ENCODE assay signal across 13 cellular contexts in genomic region chr11:128575174-128575955, GRCh38. TPM values are rescaled to one million over a fixed set of nuclear protein-coding genes. Genes with fewer than 3 reads are reported as not detected.
DNase-seq lines count a peak whose midpoint lies in the region; ATAC-seq and TF ChIP-seq lines count a peak whose summit lies in the region.
"Had no signal": no experiment of that assay in that cellular context is flagged by ENCODE, and none has a peak within 500 bp of the region (broad histone marks: within the 10 kb centered on the region; RNA-seq: fewer than 3 reads in every experiment).

No MANE protein-coding gene starts in this region.

- DNase-seq in CD14-positive monocyte (ENCODE audit: low spot score) (no peak), tibial nerve (ENCODE audit: low spot score in 2 of 2) (no peak)
- no peak for DNase-seq in activated naive CD8-positive, alpha-beta T cell treated with anti-CD3 and anti-CD28 coated beads for 36 hours
- DNase-seq: activated effector memory CD4-positive, alpha-beta T cell treated with anti-CD3 and anti-CD28 coated beads, Interleukin-2, amount 50 U/mL, for 16 hours; CD4-positive, alpha-beta memory T cell; NCI-H2227 treated with DMSO at 0.1 percent for 48 hours; SHP77 treated with DMSO at 0.1 percent for 48 hours; tibial artery had no signal

- TF ChIP-seq CTCF in CD14-positive monocyte (IDR thresholded peaks at IDR 0.05), result no peak
- TF ChIP-seq CTCF in nephron (IDR thresholded peaks at IDR 0.05; ENCODE audit: unreplicated experiment in 3 of 3), result no peak
- no peak for TF ChIP-seq CTCF in tibial nerve (IDR thresholded peaks at IDR 0.05)

- H3K9me3 Mint-ChIP-seq in CD14-positive monocyte (no peaks in the 10 kb centered on the region), nephron (peaks cover 4% of the 10 kb centered on the region)
- peaks cover 1% of the 10 kb centered on the region for H3K9me3 Mint-ChIP-seq in activated naive CD8-positive, alpha-beta T cell treated with anti-CD3 and anti-CD28 coated beads for 36 hours

- intact Hi-C loops in CD14-positive monocyte (cut with micrococcal nuclease), result no loop called here

- no peak overlapping the region for H3K27ac ChIP-seq in tibial nerve
- H3K27ac ChIP-seq: tibial artery had no signal

- H3K27me3 Mint-ChIP-seq in CD14-positive monocyte (ENCODE audit: low read depth in 3 of 3) (peaks cover 0 to 3% (median 0%) of the 10 kb centered on the region in 3 donors), nephron (ENCODE audit: low read depth) (peaks cover 10% of the 10 kb centered on the region)
- no peaks in the 10 kb centered on the region for H3K27me3 Mint-ChIP-seq in activated naive CD8-positive, alpha-beta T cell treated with anti-CD3 and anti-CD28 coated beads for 36 hours

- H3K36me3 Mint-ChIP-seq in CD14-positive monocyte (no peaks in the 10 kb centered on the region), nephron (ENCODE audit: low read depth) (peaks cover 19% of the 10 kb centered on the region)
- H3K36me3 Mint-ChIP-seq in activated naive CD8-positive, alpha-beta T cell treated with anti-CD3 and anti-CD28 coated beads for 36 hours, result no peaks in the 10 kb centered on the region
- H3K36me3 Mint-ChIP-seq: CD4-positive, alpha-beta memory T cell had no signal

- peaks cover 0 to 27% (median 2%) of the 10 kb centered on the region in 4 donors for H3K4me1 ChIP-seq in tibial nerve

- H3K4me1 Mint-ChIP-seq in CD14-positive monocyte (peaks cover 34% of the 10 kb centered on the region), nephron (peaks cover 41% of the 10 kb centered on the region)
- peaks cover 45% of the 10 kb centered on the region for H3K4me1 Mint-ChIP-seq in activated naive CD8-positive, alpha-beta T cell treated with anti-CD3 and anti-CD28 coated beads for 36 hours

- H3K27ac Mint-ChIP-seq in CD14-positive monocyte, result peak overlapping the region; percentile 33 to 84 (median 73)
- H3K27ac Mint-ChIP-seq in activated naive CD8-positive, alpha-beta T cell treated with anti-CD3 and anti-CD28 coated beads for 36 hours, result peak overlapping the region; percentile 15
- peak overlapping the region; percentile 32 to 86 (median 75) for H3K27ac Mint-ChIP-seq in nephron

- TF ChIP-seq POLR2A in tibial nerve (IDR thresholded peaks at IDR 0.05), result no peak

- no peaks in the 10 kb centered on the region for H3K36me3 ChIP-seq in tibial nerve
- H3K36me3 ChIP-seq: tibial artery had no signal

- H3K4me3 ChIP-seq in tibial nerve, result no peak overlapping the region
- H3K4me3 ChIP-seq: tibial artery had no signal

- 73 to 80% methylated on average over 9 of the region's 9 CpGs for WGBS in tibial nerve, 2 donors

- H3K9me3 ChIP-seq in tibial nerve, result peaks cover 0 to 6% (median 0%) of the 10 kb centered on the region in 4 donors
- H3K9me3 ChIP-seq: tibial artery had no signal

- H3K4me3 Mint-ChIP-seq in CD14-positive monocyte (peak overlapping the region in 1 of 2 donors; percentile 43), nephron (no peak overlapping the region)
- no peak overlapping the region for H3K4me3 Mint-ChIP-seq in activated naive CD8-positive, alpha-beta T cell treated with anti-CD3 and anti-CD28 coated beads for 36 hours

- no peaks in the 10 kb centered on the region for H3K27me3 ChIP-seq in tibial nerve

- peak; percentile 38 for ATAC-seq in HG03354 (IDR thresholded peaks at IDR 0.05; ENCODE audit: poor library complexity, severe bottlenecking, unreplicated experiment)
- no peak for ATAC-seq in SK-N-SH treated with all-trans-retinoic acid at 6 μM for 48 hours
- ATAC-seq in HG03108 (IDR thresholded peaks at IDR 0.05; ENCODE audit: unreplicated experiment), result no peak
- ATAC-seq in HG02981 (IDR thresholded peaks at IDR 0.05; ENCODE audit: unreplicated experiment), result no peak

- TF ChIP-seq EP300 in tibial nerve (IDR thresholded peaks at IDR 0.05), result no peak

TF ChIP-seq in SK-N-SH treated with all-trans-retinoic acid at 6 μM for 48 hours, 23 proteins besides CTCF, POLR2A, EP300 and RAD21:
- TF ChIP-seq BACH2 (CRISPR knock-in tag; IDR thresholded peaks at IDR 0.05; ENCODE audit: borderline replicate concordance) (no peak), TSHZ2 (CRISPR knock-in tag; IDR thresholded peaks at IDR 0.05) (no peak), TOX (CRISPR knock-in tag; IDR thresholded peaks at IDR 0.05; ENCODE audit: borderline replicate concordance) (no peak), PATZ1 (CRISPR knock-in tag; IDR thresholded peaks at IDR 0.05; ENCODE audit: borderline replicate concordance) (no peak), ZNF565 (CRISPR knock-in tag; conservative IDR thresholded peaks at IDR 0.05; ENCODE audit: low read depth) (no peak), ZNF8 (CRISPR knock-in tag; IDR thresholded peaks at IDR 0.05) (no peak)

RNA-seq across cellular contexts. Expression of gene ETS1, which starts 12.0 kb away (rescaled TPM):
- 1 to 10 TPM; 1.6 TPM for polyA plus RNA-seq in CD14-positive monocyte
- 100 to 1,000 TPM; 426 to 430 TPM for total RNA-seq in activated naive CD8-positive, alpha-beta T cell treated with anti-CD3 and anti-CD28 coated beads for 36 hours
- 10 to 100 TPM; 46.3 to 70.6 (median 57.6) TPM for total RNA-seq in tibial nerve

Comparison
In these comparisons a context has a peak if more than half of its experiments do, and no peak if none do; other contexts are left out.
1. H3K27ac Mint-ChIP-seq: peak in every context shown above with its lines; median percentile 75 in nephron; 73 in CD14-positive monocyte; 15 in activated naive CD8-positive, alpha-beta T cell treated with anti-CD3 and anti-CD28 coated beads for 36 hours.
2. RNA of gene ETS1, which starts 12.0 kb away (total RNA-seq): 426 to 430 TPM in activated naive CD8-positive, alpha-beta T cell treated with anti-CD3 and anti-CD28 coated beads for 36 hours; 46.3 to 70.6 TPM in tibial nerve; every median in the first group is over 4 times any median in the second.